In genomic region chr20:50690979-50691584, GRCh38 we compare ENCODE assay signal across 10 cellular contexts. TPM values are rescaled to one million over a fixed set of nuclear protein-coding genes. Genes with fewer than 3 reads are reported as not detected.
DNase-seq lines count a peak whose midpoint lies in the region; FAIRE-seq lines count a peak whose summit lies in the region.
"Had no signal": no experiment of that assay in that cellular context is flagged by ENCODE, and none has a peak within 500 bp of the region (broad histone marks: within the 10 kb centered on the region; RNA-seq: fewer than 3 reads in every experiment).

Gene RIPOR3, minus strand, starts transcription at chr20:50691542. Its CDS starts 414 bp downstream, at chr20:50691128.

- peak; percentile 31 for DNase-seq in HK-2 (ENCODE audit: unreplicated experiment)
- DNase-seq in H4 (ENCODE audit: low spot score), result no peak
- DNase-seq in SHP77 treated with DMSO at 0.1 percent for 48 hours (lab: John Stamatoyannopoulos, UW), result no peak
- DNase-seq in GM19239 (ENCODE audit: insufficient read length, low spot score), result no peak
- DNase-seq in NCI-H2227 treated with DMSO at 0.1 percent for 48 hours (lab: John Stamatoyannopoulos, UW), result no peak
- DNase-seq: activated CD4-positive, alpha-beta T cell treated with anti-CD3 and anti-CD28 coated beads, Interleukin-2, amount 10 ng/mL, durations not matched to agents 7 days and 5 days had no signal

- H3K4me1 ChIP-seq in iPS-18a (ENCODE audit: control insufficient read depth, low read depth, low read length), result peaks cover 23% of the 10 kb centered on the region
- H3K4me1 ChIP-seq in skeletal muscle satellite cell (ENCODE audit: control insufficient read depth, insufficient read depth, low read length), result no peaks in the 10 kb centered on the region

- peak within 1 kb of the TSS; percentile 25 for H3K9ac ChIP-seq in iPS-18a (ENCODE audit: low read length)
- no peak within 1 kb of the TSS for H3K9ac ChIP-seq in skeletal muscle satellite cell (ENCODE audit: low read depth, low read length)

- H3K4me2 ChIP-seq in skeletal muscle satellite cell (ENCODE audit: low read length), result peak within 1 kb of the TSS; percentile 57

- H3K9me3 ChIP-seq in iPS-18a (ENCODE audit: control insufficient read depth, low read depth, low read length), result no peaks in the 10 kb centered on the region
- no peaks in the 10 kb centered on the region for H3K9me3 ChIP-seq in skeletal muscle satellite cell (replicated peaks; ENCODE audit: low read length)

- H3K27me3 ChIP-seq in iPS-18a (ENCODE audit: control insufficient read depth, insufficient read depth, low read length) (peaks cover 15% of the 10 kb centered on the region), skeletal muscle satellite cell (ENCODE audit: control insufficient read depth, insufficient read depth, low read length) (peaks cover 68% of the 10 kb centered on the region)

- H3K36me3 ChIP-seq in iPS-18a (ENCODE audit: control insufficient read depth, low read depth, low read length) (no peaks in the 10 kb centered on the region), skeletal muscle satellite cell (ENCODE audit: insufficient read depth, low read length) (no peaks in the 10 kb centered on the region)

- no peak for FAIRE-seq in GM19239 (lab: Jason Lieb, UNC)
- FAIRE-seq: H54 had no signal

- H3K4me3 ChIP-seq in iPS-18a (ENCODE audit: low read length) (peak within 1 kb of the TSS; percentile 64), skeletal muscle satellite cell (ENCODE audit: low read length) (peak within 1 kb of the TSS; percentile 23)

- peak within 1 kb of the TSS; percentile 10 for H3K27ac ChIP-seq in angular gyrus (ENCODE audit: low read depth, low read length)
- no peak within 1 kb of the TSS for H3K27ac ChIP-seq in iPS-18a (ENCODE audit: low read length)

RNA-seq across cellular contexts. Expression of gene RIPOR3, which starts in this region (rescaled TPM):
- total RNA-seq in skeletal muscle satellite cell (2012; rRNA removed), result 1.3 and 2.8 TPM in 2 replicates
- 0.14 and 0.58 TPM in 2 replicates for total RNA-seq in H4 (2014; rRNA removed; shearing (Covaris generic))
- total RNA-seq: activated CD4-positive, alpha-beta T cell treated with anti-CD3 and anti-CD28 coated beads, Interleukin-2, amount 10 ng/mL, durations not matched to agents 7 days and 5 days had no signal
